ENCODE assay signal across 8 cellular contexts in genomic region chr15:41116116-41116871, GRCh38. TPM values are rescaled to one million over a fixed set of nuclear protein-coding genes. Genes with fewer than 3 reads are reported as not detected.
DNase-seq lines count a peak whose midpoint lies in the region; ATAC-seq, FAIRE-seq and TF ChIP-seq lines count a peak whose summit lies in the region.

Gene INO80 (minus strand): TSS chr15:41116280. CDS start chr15:41096310, 19,970 bp downstream.

- TF ChIP-seq POLR2A in A549 (IDR thresholded peaks at IDR 0.05; ENCODE audit: low read length) (peak; percentile 26), breast epithelium (IDR thresholded peaks at IDR 0.05) (peak; percentile 49)

- no peak for TF ChIP-seq CTCF in A549 (IDR thresholded peaks at IDR 0.05)
- TF ChIP-seq CTCF in VCaP (conservative IDR thresholded peaks at IDR 0.05) = no peak
- peak in 1 of 3 donors; percentile 18 for TF ChIP-seq CTCF in breast epithelium (IDR thresholded peaks at IDR 0.05)

- POLR2A ChIA-PET in A549 (lab: Yijun Ruan, JAX) = interaction anchor here (0.6 to 1.4 kb wide), 6 partner anchors 9 to 163 kb away, joined by 3 to 7 read pairs (median 5); partner anchors contain the start of genes CHAC1, CHP1 and EXD1

- no peak for TF ChIP-seq RAD21 in A549 (conservative IDR thresholded peaks at IDR 0.05 in 1 of 2, IDR thresholded peaks at IDR 0.05 in 1 of 2)

- ATAC-seq in A549 = peak; percentile 90 to 91
- peak; percentile 74 for ATAC-seq in GM18868 (IDR thresholded peaks at IDR 0.05; ENCODE audit: unreplicated experiment)
- peak; percentile 65 for ATAC-seq in HG03108 (IDR thresholded peaks at IDR 0.05; ENCODE audit: unreplicated experiment)

- no peak for FAIRE-seq in A549 (lab: Jason Lieb, UNC)

- peak within 1 kb of the TSS; percentile 97 for H3K9ac ChIP-seq in iPS-20b (ENCODE audit: low read depth, low read length)

- peak within 1 kb of the TSS; percentile 100 for H3K27ac ChIP-seq in A549
- H3K27ac ChIP-seq in VCaP = peak within 1 kb of the TSS; percentile 99
- peak within 1 kb of the TSS; percentile 100 for H3K27ac ChIP-seq in breast epithelium
- peak within 1 kb of the TSS; percentile 95 for H3K27ac ChIP-seq in iPS-20b (ENCODE audit: low read length)
- peak within 1 kb of the TSS; percentile 98 to 100 (median 100) for H3K27ac ChIP-seq in skin epidermis

- DNase-seq in A549 (ENCODE audit: low read depth in 1 of 2, low spot score in 1 of 2) = peak; percentile 88 to 97
- DNase-seq in NCI-H2196 treated with DMSO at 0.1 percent for 48 hours (lab: John Stamatoyannopoulos, UW; ENCODE audit: unreplicated experiment) = peak; percentile 79
- peak; percentile 96 to 98 for DNase-seq in breast epithelium (ENCODE audit: low spot score in 2 of 2)

- H3K4me1 ChIP-seq in A549 (peaks cover 10% of the 10 kb centered on the region; the same call in 1 of the 3 replicates), breast epithelium (no peaks in the 10 kb centered on the region), iPS-20b (ENCODE audit: insufficient read depth, low read length) (no peaks in the 10 kb centered on the region)

- H3K4me3 ChIP-seq in A549 (peak within 1 kb of the TSS; percentile 82), breast epithelium (peak within 1 kb of the TSS; percentile 91 to 95 (median 95)), iPS-20b (ENCODE audit: low read length) (peak within 1 kb of the TSS; percentile 93), skin epidermis (peak within 1 kb of the TSS; percentile 67 to 91 (median 88))

- CTCF ChIA-PET in A549 (lab: Yijun Ruan, JAX) = interaction anchor here (1.0 kb wide), 1 partner anchor 68 kb away, joined by 3 read pairs; no protein-coding TSS in a partner anchor

- peak within 1 kb of the TSS; percentile 80 for H3K4me2 ChIP-seq in A549

- H3K27me3 ChIP-seq in breast epithelium = no peaks in the 10 kb centered on the region
- H3K27me3 ChIP-seq in iPS-20b (ENCODE audit: insufficient read depth, low read length) = no peaks in the 10 kb centered on the region

- H3K9me3 ChIP-seq in A549 (no peaks in the 10 kb centered on the region), breast epithelium (no peaks in the 10 kb centered on the region), iPS-20b (ENCODE audit: insufficient read depth, low read depth, low read length) (no peaks in the 10 kb centered on the region)

- H3K36me3 ChIP-seq in breast epithelium (no peaks in the 10 kb centered on the region), iPS-20b (ENCODE audit: insufficient read depth, low read depth, low read length) (peaks cover 4% of the 10 kb centered on the region)

- no peak for TF ChIP-seq EP300 in A549 (IDR thresholded peaks at IDR 0.05)

- intact Hi-C loops in breast epithelium (cut with DNase I; ENCODE audit: low total_unique reads) = no loop called here

- WGBS in A549 (ENCODE audit: missing lambda C conversion rate) = 0% methylated on average over 9 of the region's 61 CpGs

TF ChIP-seq in A549, 52 proteins besides CTCF, POLR2A, EP300 and RAD21:
- peak; percentile 42; the same call in 1 of the 2 replicates for TF ChIP-seq MAZ (IDR thresholded peaks at IDR 0.05; ENCODE audit: borderline replicate concordance, low read depth, low read length)
- TF ChIP-seq MAX (IDR thresholded peaks at IDR 0.05) = peak; percentile 65; the same call in 1 of the 2 replicates
- no peak for TF ChIP-seq RNF2 (IDR thresholded peaks at IDR 0.05; ENCODE audit: borderline replicate concordance, low read depth)
- no peak for TF ChIP-seq ELK1 (IDR thresholded peaks at IDR 0.05; ENCODE audit: low read depth, low read length)
- peak; percentile 84 for TF ChIP-seq CHD2 (IDR thresholded peaks at IDR 0.05; ENCODE audit: low read length, partially characterized antibody)
- TF ChIP-seq JUN (IDR thresholded peaks at IDR 0.05) = peak in 1 of 2 experiments; percentile 75; a peak in 2 of 5 replicates
- no peak for TF ChIP-seq CHD4 (IDR thresholded peaks at IDR 0.05; ENCODE audit: borderline replicate concordance)
- TF ChIP-seq MYC (IDR thresholded peaks at IDR 0.05; ENCODE audit: borderline replicate concordance, low read length) = no peak; the same call in 1 of the 2 replicates
- TF ChIP-seq ESRRA (IDR thresholded peaks at IDR 0.05; ENCODE audit: borderline replicate concordance, low read length) = no peak
- TF ChIP-seq PHF8 (IDR thresholded peaks at IDR 0.05; ENCODE audit: borderline replicate concordance, low read depth) = peak; percentile 57; the same call in 1 of the 2 replicates
- peak in 1 of 2 experiments; percentile 21; a peak in 1 of 4 replicates for TF ChIP-seq CEBPB (IDR thresholded peaks at IDR 0.05)
- peak; percentile 61 for TF ChIP-seq GATA3 (IDR thresholded peaks at IDR 0.05; ENCODE audit: borderline replicate concordance)
- TF ChIP-seq, protein P1, sequence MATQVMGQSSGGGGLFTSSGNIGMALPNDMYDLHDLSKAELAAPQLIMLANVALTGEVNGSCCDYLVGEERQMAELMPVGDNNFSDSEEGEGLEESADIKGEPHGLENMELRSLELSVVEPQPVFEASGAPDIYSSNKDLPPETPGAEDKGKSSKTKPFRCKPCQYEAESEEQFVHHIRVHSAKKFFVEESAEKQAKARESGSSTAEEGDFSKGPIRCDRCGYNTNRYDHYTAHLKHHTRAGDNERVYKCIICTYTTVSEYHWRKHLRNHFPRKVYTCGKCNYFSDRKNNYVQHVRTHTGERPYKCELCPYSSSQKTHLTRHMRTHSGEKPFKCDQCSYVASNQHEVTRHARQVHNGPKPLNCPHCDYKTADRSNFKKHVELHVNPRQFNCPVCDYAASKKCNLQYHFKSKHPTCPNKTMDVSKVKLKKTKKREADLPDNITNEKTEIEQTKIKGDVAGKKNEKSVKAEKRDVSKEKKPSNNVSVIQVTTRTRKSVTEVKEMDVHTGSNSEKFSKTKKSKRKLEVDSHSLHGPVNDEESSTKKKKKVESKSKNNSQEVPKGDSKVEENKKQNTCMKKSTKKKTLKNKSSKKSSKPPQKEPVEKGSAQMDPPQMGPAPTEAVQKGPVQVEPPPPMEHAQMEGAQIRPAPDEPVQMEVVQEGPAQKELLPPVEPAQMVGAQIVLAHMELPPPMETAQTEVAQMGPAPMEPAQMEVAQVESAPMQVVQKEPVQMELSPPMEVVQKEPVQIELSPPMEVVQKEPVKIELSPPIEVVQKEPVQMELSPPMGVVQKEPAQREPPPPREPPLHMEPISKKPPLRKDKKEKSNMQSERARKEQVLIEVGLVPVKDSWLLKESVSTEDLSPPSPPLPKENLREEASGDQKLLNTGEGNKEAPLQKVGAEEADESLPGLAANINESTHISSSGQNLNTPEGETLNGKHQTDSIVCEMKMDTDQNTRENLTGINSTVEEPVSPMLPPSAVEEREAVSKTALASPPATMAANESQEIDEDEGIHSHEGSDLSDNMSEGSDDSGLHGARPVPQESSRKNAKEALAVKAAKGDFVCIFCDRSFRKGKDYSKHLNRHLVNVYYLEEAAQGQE (IDR thresholded peaks at IDR 0.05) = peak; percentile 55
- TF ChIP-seq BCL3 (IDR thresholded peaks at IDR 0.05) = peak; percentile 87; the same call in 2 of the 3 replicates
- peak; percentile 42; the same call in 1 of the 2 replicates for TF ChIP-seq NFE2L2 (conservative IDR thresholded peaks at IDR 0.05; ENCODE audit: low read length)
- peak; percentile 78 for TF ChIP-seq MAFK (IDR thresholded peaks at IDR 0.05; ENCODE audit: partially characterized antibody)
- TF ChIP-seq, protein P2, sequence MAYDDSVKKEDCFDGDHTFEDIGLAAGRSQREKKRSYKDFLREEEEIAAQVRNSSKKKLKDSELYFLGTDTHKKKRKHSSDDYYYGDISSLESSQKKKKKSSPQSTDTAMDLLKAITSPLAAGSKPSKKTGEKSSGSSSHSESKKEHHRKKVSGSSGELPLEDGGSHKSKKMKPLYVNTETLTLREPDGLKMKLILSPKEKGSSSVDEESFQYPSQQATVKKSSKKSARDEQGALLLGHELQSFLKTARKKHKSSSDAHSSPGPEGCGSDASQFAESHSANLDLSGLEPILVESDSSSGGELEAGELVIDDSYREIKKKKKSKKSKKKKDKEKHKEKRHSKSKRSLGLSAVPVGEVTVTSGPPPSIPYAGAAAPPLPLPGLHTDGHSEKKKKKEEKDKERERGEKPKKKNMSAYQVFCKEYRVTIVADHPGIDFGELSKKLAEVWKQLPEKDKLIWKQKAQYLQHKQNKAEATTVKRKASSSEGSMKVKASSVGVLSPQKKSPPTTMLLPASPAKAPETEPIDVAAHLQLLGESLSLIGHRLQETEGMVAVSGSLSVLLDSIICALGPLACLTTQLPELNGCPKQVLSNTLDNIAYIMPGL (CRISPR knock-in tag; IDR thresholded peaks at IDR 0.05; ENCODE audit: borderline replicate concordance) = 0 out of 2 replicates have a peak, but pooled peaks have one; percentile 44
- 0 out of 2 replicates have a peak, but pooled peaks have one; percentile 34 for TF ChIP-seq TP53 (CRISPR knock-in tag; IDR thresholded peaks at IDR 0.05)

RNA-seq across cellular contexts. Expression of gene INO80, which starts in this region (rescaled TPM):
- polyA plus RNA-seq in A549 (2011; rRNA removed) (6.7 and 11.6 TPM in 2 replicates), A549 (2017; fragmentation: RNase III; extraction: RNeasy Plus Mini Kit Qiagen cat#74134 plus additional on column Dnase treatment) (10.9 to 14.0 TPM (median 13.7 TPM) in 3 replicates)
- polyA plus RNA-seq in A549 (2012; cell fraction: cytosol; rRNA removed) = 4.7 and 7.1 TPM in 2 replicates
- 10.6 and 12.3 TPM in 2 replicates for polyA plus RNA-seq in A549 (2012; cell fraction: nucleus; rRNA removed)
- 16.7 and 20.0 TPM in 2 replicates for polyA minus RNA-seq in A549 (2011; rRNA and poly(A)+ RNA removed)
- total RNA-seq in breast epithelium = 10 to 100 TPM; 27.2 to 47.7 (median 42.3) TPM

Comparison
In these comparisons a context has a peak if more than half of its experiments do, and no peak if none do; other contexts are left out.
1. Peak in every context shown above with its lines: DNase-seq, ATAC-seq, H3K4me3 ChIP-seq and H3K27ac ChIP-seq.